Comparison of ENCODE assay signal across 1 cellular context in the genomic region with DNA sequence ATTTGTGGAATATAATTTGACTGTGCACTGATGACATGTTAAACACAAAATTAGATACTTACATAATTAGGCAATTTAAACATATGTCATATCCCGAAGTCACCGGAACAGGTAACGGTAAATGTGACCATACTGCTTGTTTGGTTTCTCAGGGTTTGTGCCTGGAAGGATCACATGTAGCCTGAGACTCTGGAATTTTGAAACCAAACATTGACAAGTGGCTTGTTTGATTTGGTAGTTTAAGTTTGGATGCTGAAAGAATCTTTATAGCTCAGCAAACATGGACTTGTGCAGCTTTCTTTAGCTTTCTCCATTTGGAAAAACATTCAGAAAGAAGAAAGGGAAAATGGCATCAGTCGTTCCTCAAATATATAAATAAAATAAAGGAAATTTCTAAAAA.
TF ChIP-seq lines count a peak whose summit lies in the region.

No MANE protein-coding gene starts in this region.

TF ChIP-seq in HepG2, 621 proteins besides CTCF, POLR2A, EP300 and RAD21 (continued from another document):
- no peak for TF ChIP-seq LRRFIP1 (CRISPR knock-in tag; conservative IDR thresholded peaks at IDR 0.05)
- no peak for TF ChIP-seq LCORL (IDR thresholded peaks at IDR 0.05)
- TF ChIP-seq LCORL (CRISPR knock-in tag; IDR thresholded peaks at IDR 0.05): peak; percentile 65; the same call in 1 of the 2 replicates
- TF ChIP-seq, protein P1, sequence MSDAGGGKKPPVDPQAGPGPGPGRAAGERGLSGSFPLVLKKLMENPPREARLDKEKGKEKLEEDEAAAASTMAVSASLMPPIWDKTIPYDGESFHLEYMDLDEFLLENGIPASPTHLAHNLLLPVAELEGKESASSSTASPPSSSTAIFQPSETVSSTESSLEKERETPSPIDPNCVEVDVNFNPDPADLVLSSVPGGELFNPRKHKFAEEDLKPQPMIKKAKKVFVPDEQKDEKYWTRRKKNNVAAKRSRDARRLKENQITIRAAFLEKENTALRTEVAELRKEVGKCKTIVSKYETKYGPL (CRISPR knock-in tag; IDR thresholded peaks at IDR 0.05): no peak
- peak; percentile 81; the same call in 1 of the 2 replicates for TF ChIP-seq ZBTB20 (CRISPR knock-in tag; IDR thresholded peaks at IDR 0.05; ENCODE audit: borderline replicate concordance, low read depth)
- TF ChIP-seq FOXA3 (CRISPR knock-in tag; IDR thresholded peaks at IDR 0.05): peak; percentile 48
- no peak for TF ChIP-seq NFRKB (IDR thresholded peaks at IDR 0.05)
- TF ChIP-seq FOXJ3 (CRISPR knock-in tag; IDR thresholded peaks at IDR 0.05; ENCODE audit: borderline replicate concordance): peak; percentile 53; the same call in 1 of the 2 replicates
- TF ChIP-seq, protein P2, sequence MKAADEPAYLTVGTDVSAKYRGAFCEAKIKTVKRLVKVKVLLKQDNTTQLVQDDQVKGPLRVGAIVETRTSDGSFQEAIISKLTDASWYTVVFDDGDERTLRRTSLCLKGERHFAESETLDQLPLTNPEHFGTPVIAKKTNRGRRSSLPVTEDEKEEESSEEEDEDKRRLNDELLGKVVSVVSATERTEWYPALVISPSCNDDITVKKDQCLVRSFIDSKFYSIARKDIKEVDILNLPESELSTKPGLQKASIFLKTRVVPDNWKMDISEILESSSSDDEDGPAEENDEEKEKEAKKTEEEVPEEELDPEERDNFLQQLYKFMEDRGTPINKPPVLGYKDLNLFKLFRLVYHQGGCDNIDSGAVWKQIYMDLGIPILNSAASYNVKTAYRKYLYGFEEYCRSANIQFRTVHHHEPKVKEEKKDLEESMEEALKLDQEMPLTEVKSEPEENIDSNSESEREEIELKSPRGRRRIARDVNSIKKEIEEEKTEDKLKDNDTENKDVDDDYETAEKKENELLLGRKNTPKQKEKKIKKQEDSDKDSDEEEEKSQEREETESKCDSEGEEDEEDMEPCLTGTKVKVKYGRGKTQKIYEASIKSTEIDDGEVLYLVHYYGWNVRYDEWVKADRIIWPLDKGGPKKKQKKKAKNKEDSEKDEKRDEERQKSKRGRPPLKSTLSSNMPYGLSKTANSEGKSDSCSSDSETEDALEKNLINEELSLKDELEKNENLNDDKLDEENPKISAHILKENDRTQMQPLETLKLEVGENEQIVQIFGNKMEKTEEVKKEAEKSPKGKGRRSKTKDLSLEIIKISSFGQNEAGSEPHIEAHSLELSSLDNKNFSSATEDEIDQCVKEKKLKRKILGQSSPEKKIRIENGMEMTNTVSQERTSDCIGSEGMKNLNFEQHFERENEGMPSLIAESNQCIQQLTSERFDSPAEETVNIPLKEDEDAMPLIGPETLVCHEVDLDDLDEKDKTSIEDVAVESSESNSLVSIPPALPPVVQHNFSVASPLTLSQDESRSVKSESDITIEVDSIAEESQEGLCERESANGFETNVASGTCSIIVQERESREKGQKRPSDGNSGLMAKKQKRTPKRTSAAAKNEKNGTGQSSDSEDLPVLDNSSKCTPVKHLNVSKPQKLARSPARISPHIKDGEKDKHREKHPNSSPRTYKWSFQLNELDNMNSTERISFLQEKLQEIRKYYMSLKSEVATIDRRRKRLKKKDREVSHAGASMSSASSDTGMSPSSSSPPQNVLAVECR (CRISPR knock-in tag; IDR thresholded peaks at IDR 0.05; ENCODE audit: borderline replicate concordance): peak; percentile 23; the same call in 1 of the 2 replicates
- TF ChIP-seq GATAD2A (CRISPR knock-in tag; IDR thresholded peaks at IDR 0.05): peak; percentile 70
- 0 out of 2 replicates have a peak, but pooled peaks have one; percentile 15 for TF ChIP-seq TCF7 (IDR thresholded peaks at IDR 0.05; ENCODE audit: low read depth)
- no peak for TF ChIP-seq ZNF563 (CRISPR knock-in tag; IDR thresholded peaks at IDR 0.05)
- TF ChIP-seq ZSCAN9 (CRISPR knock-in tag; IDR thresholded peaks at IDR 0.05; ENCODE audit: borderline replicate concordance): 0 out of 2 replicates have a peak, but pooled peaks have one; percentile 16
- TF ChIP-seq GFI1 (CRISPR knock-in tag; IDR thresholded peaks at IDR 0.05; ENCODE audit: borderline replicate concordance): 0 out of 2 replicates have a peak, but pooled peaks have one; percentile 21
- TF ChIP-seq SIX4 (CRISPR knock-in tag; IDR thresholded peaks at IDR 0.05): no peak; the same call in 1 of the 2 replicates
- TF ChIP-seq HCFC1 (IDR thresholded peaks at IDR 0.05; ENCODE audit: low read depth, low read length): no peak
- TF ChIP-seq ZNF614 (CRISPR knock-in tag; IDR thresholded peaks at IDR 0.05; ENCODE audit: borderline replicate concordance): peak; percentile 61; the same call in 1 of the 2 replicates
- no peak for TF ChIP-seq SMAD1 (CRISPR knock-in tag; IDR thresholded peaks at IDR 0.05; ENCODE audit: borderline replicate concordance, low read depth)
